Comparison of ENCODE assay signal across 10 cellular contexts in genomic region chr3:128076465-128076782, GRCh38. TPM values are rescaled to one million over a fixed set of nuclear protein-coding genes. Genes with fewer than 3 reads are reported as not detected.
DNase-seq lines count a peak whose midpoint lies in the region; ATAC-seq and TF ChIP-seq lines count a peak whose summit lies in the region.
"Had no signal": no experiment of that assay in that cellular context is flagged by ENCODE, and none has a peak within 500 bp of the region (broad histone marks: within the 10 kb centered on the region; RNA-seq: fewer than 3 reads in every experiment).

No MANE protein-coding gene starts in this region.

- intact Hi-C loops in CD4-positive, alpha-beta T cell (cut with DNase I, micrococcal nuclease) = loop anchor here (5.0 kb wide), 3 partner anchors 56 to 531 kb away; no protein-coding TSS in a partner anchor
- intact Hi-C loops in heart left ventricle (cut with DNase I) = loop anchor here in 6 of 10 donors (5.0 to 10.0 kb wide), 6 partner anchors 46 to 531 kb away; partner anchors contain the start of gene RUVBL1 (in 1 of the 6)

- peaks cover 20% of the 10 kb centered on the region for H3K79me2 ChIP-seq in osteoblast (ENCODE audit: insufficient read depth, low read length)

- no peak overlapping the region for H2AFZ ChIP-seq in osteoblast (ENCODE audit: low read length)

- WGBS in heart left ventricle, 4 donors = 24 to 48% (median 27%) methylated on average over 16 to 18 of the region's 18 CpGs

- peaks cover 0 to 71% (median 31%) of the 10 kb centered on the region in 12 donors for H3K4me1 ChIP-seq in heart left ventricle
- H3K4me1 ChIP-seq in osteoblast (ENCODE audit: insufficient read depth, low read length) = peaks cover 33% of the 10 kb centered on the region

- peak overlapping the region; percentile 74 for H3K4me3 Mint-ChIP-seq in CD4-positive, alpha-beta T cell

- peak; percentile 8 for ATAC-seq in CD4-positive, alpha-beta T cell (ENCODE audit: poor library complexity)
- ATAC-seq in heart left ventricle (peak in 3 of 4 donors; percentile 1 to 9 (median 8)), GM18511 (IDR thresholded peaks at IDR 0.05; ENCODE audit: unreplicated experiment) (no peak)

- H3K27me3 Mint-ChIP-seq in CD4-positive, alpha-beta T cell = no peaks in the 10 kb centered on the region

- no peaks in the 10 kb centered on the region for H3K9me3 Mint-ChIP-seq in CD4-positive, alpha-beta T cell

- H3K4me3 ChIP-seq in heart left ventricle = peak overlapping the region; percentile 20 to 63 (median 52)
- peak overlapping the region; percentile 68 for H3K4me3 ChIP-seq in osteoblast (ENCODE audit: insufficient read depth, low read length)

- no peaks in the 10 kb centered on the region for H3K9me3 ChIP-seq in CD4-positive, alpha-beta T cell (ENCODE audit: control insufficient read depth, low read length)
- H3K9me3 ChIP-seq in heart left ventricle = no peaks in the 10 kb centered on the region
- no peaks in the 10 kb centered on the region for H3K9me3 ChIP-seq in osteoblast (ENCODE audit: low read depth, low read length)

- peaks cover 33% of the 10 kb centered on the region for H3K36me3 Mint-ChIP-seq in CD4-positive, alpha-beta T cell (ENCODE audit: low read depth)

- H4K20me1 ChIP-seq in osteoblast (ENCODE audit: insufficient read depth, low read length) = peaks cover 61% of the 10 kb centered on the region

- H3K4me1 Mint-ChIP-seq in CD4-positive, alpha-beta T cell (ENCODE audit: low read depth) = peaks cover 5% of the 10 kb centered on the region

- no peak for DNase-seq in CD4-positive, alpha-beta T cell
- peak; percentile 24 for DNase-seq in activated naive CD4-positive, alpha-beta T cell treated with anti-CD3 and anti-CD28 coated beads, Interleukin-2, amount 50 U/mL, for 16 hours
- peak in 1 of 5 donors; percentile 42 for DNase-seq in heart left ventricle
- no peak for DNase-seq in osteoblast (ENCODE audit: insufficient read length, low spot score, missing footprints)
- DNase-seq in putamen (ENCODE audit: low spot score) = no peak
- no peak for DNase-seq in COLO829 (ENCODE audit: low spot score)
- DNase-seq in NAMALWA (ENCODE audit: low spot score) = no peak
- DNase-seq: DMS53, mammary epithelial cell had no signal

- no peak overlapping the region for H3K27ac ChIP-seq in CD4-positive, alpha-beta T cell (ENCODE audit: low read depth, low read length)
- peak overlapping the region in 3 of 12 donors; percentile 4 to 53 (median 38) for H3K27ac ChIP-seq in heart left ventricle
- no peak overlapping the region for H3K27ac ChIP-seq in osteoblast (ENCODE audit: low read depth, low read length)

- POLR2A ChIA-PET in CD4-positive, alpha-beta T cell (lab: Charles Lee) = interaction anchor here (1.2 kb wide), 2 partner anchors 47 to 404 kb away, joined by 3 to 6 read pairs; partner anchors contain the start of gene RUVBL1

- no peak overlapping the region for H3K27ac Mint-ChIP-seq in CD4-positive, alpha-beta T cell

- CTCF ChIA-PET in CD4-positive, alpha-beta T cell (lab: Charles Lee) = interaction anchor here (1.2 to 1.6 kb wide), 5 partner anchors 12 to 57 kb away, joined by 6 to 12 read pairs (median 11); partner anchors contain the start of genes RUVBL1 and SEC61A1

- H3K4me2 ChIP-seq in osteoblast (ENCODE audit: insufficient read depth, low read length) = peak overlapping the region; percentile 85

- no peak for TF ChIP-seq POLR2A in heart left ventricle (IDR thresholded peaks at IDR 0.05)

- peaks cover 0 to 33% (median 18%) of the 10 kb centered on the region in 9 donors for H3K36me3 ChIP-seq in heart left ventricle
- H3K36me3 ChIP-seq in osteoblast (ENCODE audit: insufficient read depth, low read length) = peaks cover 37% of the 10 kb centered on the region

- no peak for TF ChIP-seq CTCF in CD4-positive, alpha-beta T cell (IDR thresholded peaks at IDR 0.05)
- TF ChIP-seq CTCF in heart left ventricle (IDR thresholded peaks at IDR 0.05) = no peak
- TF ChIP-seq CTCF in osteoblast (IDR thresholded peaks at IDR 0.05; ENCODE audit: extremely low read depth, low read depth, low read length) = no peak

- peaks cover 10% of the 10 kb centered on the region for H3K27me3 ChIP-seq in CD4-positive, alpha-beta T cell (ENCODE audit: control insufficient read depth, insufficient read depth, low read length)
- H3K27me3 ChIP-seq in heart left ventricle (no peaks in the 10 kb centered on the region), osteoblast (ENCODE audit: insufficient read depth, low read length) (no peaks in the 10 kb centered on the region)

RNA-seq across cellular contexts. Expression of gene SEC61A1, which starts 24.2 kb away (rescaled TPM):
- total RNA-seq in CD4-positive, alpha-beta T cell = 100 to 1,000 TPM; 127 to 139 TPM
- total RNA-seq in heart left ventricle = 100 to 1,000 TPM in 2 of 9 donors, 10 to 100 TPM in 7; 52.7 to 116 (median 78.2) TPM
- polyA plus RNA-seq in heart left ventricle = 100 to 1,000 TPM in 1 of 2 donors, 10 to 100 TPM in 1; 36.5 to 179 TPM
- 350 and 355 TPM in 2 replicates for total RNA-seq in osteoblast

RNA-seq across cellular contexts. Expression of gene RUVBL1, which starts 47.2 kb away (rescaled TPM):
- 1 to 10 TPM; 5.6 to 7.7 TPM for total RNA-seq in CD4-positive, alpha-beta T cell
- total RNA-seq in heart left ventricle = 10 to 100 TPM; 19.1 to 39.9 (median 26.2) TPM
- 10 to 100 TPM; 14.1 to 44.6 TPM for polyA plus RNA-seq in heart left ventricle
- 40.1 and 41.6 TPM in 2 replicates for total RNA-seq in osteoblast
